Comparison of ENCODE assay signal across 18 cellular contexts in the genomic region with DNA sequence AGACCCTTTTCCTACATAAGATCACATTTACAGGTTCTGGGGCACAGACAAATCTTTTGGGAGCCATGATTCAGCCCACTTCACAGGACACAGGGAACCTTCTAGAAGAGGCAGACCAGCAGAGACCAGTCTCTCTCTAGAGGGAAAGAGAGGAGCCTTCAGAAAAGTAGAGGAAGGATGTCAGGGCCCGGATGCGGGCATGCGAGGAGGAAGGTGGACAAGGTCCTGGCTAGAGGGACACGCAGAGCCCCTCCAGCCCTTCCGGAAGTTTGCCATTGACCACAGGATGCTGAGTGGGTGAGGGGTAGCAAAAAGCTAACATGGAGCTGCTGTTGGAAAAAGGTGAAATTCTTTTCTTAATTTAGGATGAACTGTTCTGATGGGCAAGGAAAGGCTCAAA. TPM values are rescaled to one million over a fixed set of nuclear protein-coding genes. Genes with fewer than 3 reads are reported as not detected.
DNase-seq lines count a peak whose midpoint lies in the region; ATAC-seq and TF ChIP-seq lines count a peak whose summit lies in the region.
"Had no signal": no experiment of that assay in that cellular context is flagged by ENCODE, and none has a peak within 500 bp of the region (broad histone marks: within the 10 kb centered on the region; RNA-seq: fewer than 3 reads in every experiment).

No MANE protein-coding gene starts in this region.

- TF ChIP-seq EP300 in transverse colon (IDR thresholded peaks at IDR 0.05; ENCODE audit: low read depth): no peak

- H3K9ac ChIP-seq in neural progenitor cell: no peak overlapping the region

- no peaks in the 10 kb centered on the region for H3K9me3 Mint-ChIP-seq in activated naive CD4-positive, alpha-beta T cell treated with anti-CD3 and anti-CD28 coated beads, Interleukin-2, amount 50 U/mL, for 72 hours
- no peaks in the 10 kb centered on the region for H3K9me3 Mint-ChIP-seq in activated naive CD8-positive, alpha-beta T cell treated with anti-CD3 and anti-CD28 coated beads, Interleukin-2, amount 50 U/mL, for 24 hours
- H3K9me3 Mint-ChIP-seq in neural progenitor cell: no peaks in the 10 kb centered on the region
- H3K9me3 Mint-ChIP-seq: CD4-positive, alpha-beta T cell had no signal

- no peak overlapping the region for H3K4me3 Mint-ChIP-seq in activated naive CD8-positive, alpha-beta T cell treated with anti-CD3 and anti-CD28 coated beads, Interleukin-2, amount 50 U/mL, for 24 hours
- H3K4me3 Mint-ChIP-seq in neural progenitor cell: no peak overlapping the region
- H3K4me3 Mint-ChIP-seq: CD4-positive, alpha-beta T cell had no signal

- ATAC-seq in activated naive CD4-positive, alpha-beta T cell treated with anti-CD3 and anti-CD28 coated beads, Interleukin-2, amount 50 U/mL, for 72 hours: no peak
- no peak for ATAC-seq in activated naive CD8-positive, alpha-beta T cell treated with anti-CD3 and anti-CD28 coated beads, Interleukin-2, amount 50 U/mL, for 24 hours
- no peak for ATAC-seq in HG02840 (IDR thresholded peaks at IDR 0.05; ENCODE audit: low FRiP score, unreplicated experiment)
- ATAC-seq: PC-3 had no signal

- no peaks in the 10 kb centered on the region for H3K27me3 ChIP-seq in neural progenitor cell
- H3K27me3 ChIP-seq in transverse colon: no peaks in the 10 kb centered on the region
- H3K27me3 ChIP-seq: MG63 had no signal

- peaks cover 16% of the 10 kb centered on the region for H3K4me1 Mint-ChIP-seq in activated naive CD8-positive, alpha-beta T cell treated with anti-CD3 and anti-CD28 coated beads, Interleukin-2, amount 50 U/mL, for 24 hours
- H3K4me1 Mint-ChIP-seq in neural progenitor cell: peaks cover 46% of the 10 kb centered on the region

- H4K20me1 ChIP-seq in neural progenitor cell (ENCODE audit: low read depth): no peaks in the 10 kb centered on the region

- TF ChIP-seq CTCF in neural progenitor cell (IDR thresholded peaks at IDR 0.05): no peak
- no peak for TF ChIP-seq CTCF in transverse colon (IDR thresholded peaks at IDR 0.05)

- no peak overlapping the region for H3K4me2 ChIP-seq in neural progenitor cell

- H3F3A ChIP-seq in neural progenitor cell (ENCODE audit: low read depth): peaks cover 29% of the 10 kb centered on the region

- H3K27me3 Mint-ChIP-seq in activated naive CD8-positive, alpha-beta T cell treated with anti-CD3 and anti-CD28 coated beads, Interleukin-2, amount 50 U/mL, for 24 hours: no peaks in the 10 kb centered on the region
- H3K27me3 Mint-ChIP-seq in neural progenitor cell (ENCODE audit: insufficient read depth, low read depth): peaks cover 12% of the 10 kb centered on the region
- H3K27me3 Mint-ChIP-seq: CD4-positive, alpha-beta T cell had no signal

- TF ChIP-seq POLR2A in transverse colon (IDR thresholded peaks at IDR 0.05): no peak

- no peak overlapping the region for H3K27ac ChIP-seq in neural progenitor cell
- H3K27ac ChIP-seq in transverse colon: peak overlapping the region; percentile 67 to 75 (median 70)

- no peaks in the 10 kb centered on the region for H3K36me3 ChIP-seq in neural progenitor cell
- H3K36me3 ChIP-seq in transverse colon: no peaks in the 10 kb centered on the region
- H3K36me3 ChIP-seq: MG63 had no signal

- H3K9me3 ChIP-seq in neural progenitor cell (ENCODE audit: low read depth) (no peaks in the 10 kb centered on the region), transverse colon (no peaks in the 10 kb centered on the region)
- H3K9me3 ChIP-seq: MG63 had no signal

- H3K27ac Mint-ChIP-seq in activated naive CD4-positive, alpha-beta T cell treated with anti-CD3 and anti-CD28 coated beads, Interleukin-2, amount 50 U/mL, for 72 hours: peak overlapping the region; percentile 7 to 91
- H3K27ac Mint-ChIP-seq in activated naive CD8-positive, alpha-beta T cell treated with anti-CD3 and anti-CD28 coated beads, Interleukin-2, amount 50 U/mL, for 24 hours: peak overlapping the region; percentile 74
- H3K27ac Mint-ChIP-seq in neural progenitor cell: peak overlapping the region; percentile 7
- H3K27ac Mint-ChIP-seq: CD4-positive, alpha-beta T cell had no signal

- no peaks in the 10 kb centered on the region for H3K79me2 ChIP-seq in neural progenitor cell (ENCODE audit: low read depth)

- 82 to 88% methylated on average over 5 of the region's 5 CpGs for WGBS in transverse colon (ENCODE audit: low coverage in 1 of 2), 2 donors

- no peak overlapping the region for H2AFZ ChIP-seq in neural progenitor cell (replicated peaks)

- H3K4me1 ChIP-seq in neural progenitor cell (peaks cover 16% of the 10 kb centered on the region), transverse colon (peaks cover 0 to 29% (median 13%) of the 10 kb centered on the region in 4 donors)

- DNase-seq in activated naive CD4-positive, alpha-beta T cell treated with anti-CD3 and anti-CD28 coated beads, Interleukin-2, amount 50 U/mL, for 72 hours (ENCODE audit: low spot score in 2 of 2): no peak
- DNase-seq in activated naive CD4-positive, alpha-beta T cell treated with anti-CD3 and anti-CD28 coated beads, Interleukin-2, amount 50 U/mL, for 16 hours: no peak
- no peak for DNase-seq in activated naive CD8-positive, alpha-beta T cell treated with anti-CD3 and anti-CD28 coated beads, Interleukin-2, amount 50 U/mL, for 24 hours
- DNase-seq in neural progenitor cell (ENCODE audit: low spot score) (no peak), transverse colon (no peak), SIG-M5 (lab: John Stamatoyannopoulos, UW) (no peak), COLO829 (ENCODE audit: low spot score) (no peak)
- DNase-seq: CD4-positive, alpha-beta T cell; GOT3; MG63; NCI-H1092 treated with DMSO at 0.1 percent for 48 hours; NCI-H1694; NCI-H2107; NCI-H226; NCI-H526 treated with DMSO at 0.1 percent for 48 hours; NK-92 treated with Interleukin-12 subunit alpha and Interleukin-12 subunit beta, amount 100 ng/mL, for 24 hours; PC-3 had no signal

- intact Hi-C loops in transverse colon (cut with DNase I; ENCODE audit: low total_unique reads): no loop called here

- no peak overlapping the region for H3K4me3 ChIP-seq in neural progenitor cell
- no peak overlapping the region for H3K4me3 ChIP-seq in transverse colon
- H3K4me3 ChIP-seq: MG63 had no signal

- in situ Hi-C loops in transverse colon (cut with MboI; ENCODE audit: low pct_ligation_motif_present in 1 of 4, low pct_unique_long_range_greater_than_20kb in 1 of 4, low sequenced_read_pairs in 3 of 4): no loop called here

- H3K36me3 Mint-ChIP-seq in activated naive CD4-positive, alpha-beta T cell treated with anti-CD3 and anti-CD28 coated beads, Interleukin-2, amount 50 U/mL, for 72 hours: peaks cover 0 to 1% of the 10 kb centered on the region in 2 donors
- peaks cover 12% of the 10 kb centered on the region for H3K36me3 Mint-ChIP-seq in activated naive CD8-positive, alpha-beta T cell treated with anti-CD3 and anti-CD28 coated beads, Interleukin-2, amount 50 U/mL, for 24 hours (ENCODE audit: low read depth)
- H3K36me3 Mint-ChIP-seq in neural progenitor cell: peaks cover 16% of the 10 kb centered on the region

RNA-seq across cellular contexts. Expression of gene MEAK7, which starts 55.8 kb away (rescaled TPM):
- total RNA-seq in activated naive CD4-positive, alpha-beta T cell treated with anti-CD3 and anti-CD28 coated beads, Interleukin-2, amount 50 U/mL, for 72 hours: 10 to 100 TPM; 11.2 to 19.0 TPM
- 18.4 and 22.5 TPM in 2 replicates for total RNA-seq in neural progenitor cell (ENCODE audit: low replicate concordance)
- total RNA-seq in transverse colon: 10 to 100 TPM; 20.3 to 29.1 (median 21.8) TPM

RNA-seq across cellular contexts. Expression of gene COTL1, which starts 57.6 kb away (rescaled TPM):
- total RNA-seq in activated naive CD4-positive, alpha-beta T cell treated with anti-CD3 and anti-CD28 coated beads, Interleukin-2, amount 50 U/mL, for 72 hours: 100 to 1,000 TPM; 277 to 583 TPM
- 46.9 and 93.7 TPM in 2 replicates for total RNA-seq in neural progenitor cell (ENCODE audit: low replicate concordance)
- total RNA-seq in transverse colon: 10 to 100 TPM; 31.1 to 78.9 (median 47.9) TPM

Comparison
In these comparisons a context has a peak if more than half of its experiments do, and no peak if none do; other contexts are left out.
1. H3K27ac Mint-ChIP-seq: peak in every context shown above with its lines; median percentile 74 in activated naive CD8-positive, alpha-beta T cell treated with anti-CD3 and anti-CD28 coated beads, Interleukin-2, amount 50 U/mL, for 24 hours; 49 in activated naive CD4-positive, alpha-beta T cell treated with anti-CD3 and anti-CD28 coated beads, Interleukin-2, amount 50 U/mL, for 72 hours; 7 in neural progenitor cell.